In genomic region chr1:92987462-92987861, GRCh38 we compare ENCODE assay signal across 18 cellular contexts.
"Had no signal": no experiment of that assay in that cellular context is flagged by ENCODE, and none has a peak within 500 bp of the region (broad histone marks: within the 10 kb centered on the region; RNA-seq: fewer than 3 reads in every experiment).

No MANE protein-coding gene starts in this region.

- DNase-seq: Karpas-422, KG1, MG63, NCI-H1092, NCI-H1105 treated with DMSO at 0.1 percent for 48 hours, NCI-H1417 treated with DMSO at 0.1 percent for 48 hours, NCI-H146, NCI-H1694 treated with DMSO at 0.1 percent for 48 hours, NCI-H1930, NCI-H2081, NCI-H2107, NCI-H2227 treated with DMSO at 0.1 percent for 48 hours, NCI-H524, NCI-H526 treated with DMSO at 0.1 percent for 48 hours, NCI-H748 treated with DMSO at 0.1 percent for 48 hours, Right ventricle myocardium superior, RPMI8226, SK-N-SH had no signal

- H3K27me3 ChIP-seq: MG63 had no signal

- H3K9me3 ChIP-seq: SK-N-SH had no signal

- H3K4me2 ChIP-seq: SK-N-SH had no signal

- H3K4me3 ChIP-seq: MG63 had no signal

- H3K36me3 ChIP-seq: MG63 had no signal

- H3K9ac ChIP-seq: SK-N-SH had no signal
